Comparison of ENCODE assay signal across 6 cellular contexts in genomic region chr19:38375748-38376147, GRCh38. TPM values are rescaled to one million over a fixed set of nuclear protein-coding genes. Genes with fewer than 3 reads are reported as not detected.
A peak's percentile ranks its signal among the peaks of the same experiment; 100 is the strongest.
DNase-seq lines count a peak whose midpoint lies in the region; ATAC-seq, FAIRE-seq and TF ChIP-seq lines count a peak whose summit lies in the region.

No MANE protein-coding gene starts in this region.

- no peak for TF ChIP-seq EP300 in A549 (IDR thresholded peaks at IDR 0.05)

- TF ChIP-seq RAD21 in A549 (conservative IDR thresholded peaks at IDR 0.05 in 1 of 2, IDR thresholded peaks at IDR 0.05 in 1 of 2), result no peak

- H3K9me2 ChIP-seq in hepatocyte (replicated peaks; ENCODE audit: insufficient read depth), result no peaks in the 10 kb centered on the region

- peaks cover 28% of the 10 kb centered on the region for H4K20me1 ChIP-seq in hepatocyte (ENCODE audit: insufficient read depth, poor library complexity, severe bottlenecking)

- peak overlapping the region; percentile 88 to 91 for H3K27ac ChIP-seq in A549
- peak overlapping the region; percentile 94 for H3K27ac ChIP-seq in hepatocyte

- TF ChIP-seq CTCF in A549 (IDR thresholded peaks at IDR 0.05) (no peak), hepatocyte (IDR thresholded peaks at IDR 0.05; ENCODE audit: poor library complexity) (no peak)

- CTCF ChIA-PET in A549 (lab: Yijun Ruan, JAX), result interaction anchor here (0.9 to 7.3 kb wide), 11 partner anchors 9 to 242 kb away, joined by 3 to 67 read pairs (median 10); partner anchors contain the start of genes CATSPERG, FAM98C and PPP1R14A

- H3K9me3 ChIP-seq in A549, result no peaks in the 10 kb centered on the region
- no peaks in the 10 kb centered on the region for H3K9me3 ChIP-seq in hepatocyte (ENCODE audit: low read depth)

- FAIRE-seq in A549 (lab: Jason Lieb, UNC), result no peak

- no peak for TF ChIP-seq POLR2A in A549 (IDR thresholded peaks at IDR 0.05; ENCODE audit: low read length)

- H3K4me2 ChIP-seq in A549 (peak overlapping the region; percentile 99), hepatocyte (peak overlapping the region; percentile 94)

- ATAC-seq in A549 (no peak), GM21423 (IDR thresholded peaks at IDR 0.05; ENCODE audit: unreplicated experiment) (no peak), GM21367 (IDR thresholded peaks at IDR 0.05; ENCODE audit: unreplicated experiment) (no peak)

- POLR2A ChIA-PET in A549 (lab: Yijun Ruan, JAX), result interaction anchor here (0.7 to 3.5 kb wide), 4 partner anchors 9 to 120 kb away, joined by 3 to 89 read pairs (median 5); partner anchors contain the start of genes GGN, PPP1R14A and SPRED3

- H3K79me2 ChIP-seq in hepatocyte, result peaks cover 44% of the 10 kb centered on the region

- 94% methylated on average over 5 of the region's 5 CpGs for WGBS in A549 (ENCODE audit: missing lambda C conversion rate)
- WGBS in hepatocyte (ENCODE audit: low lambda C conversion rate, missing lambda C conversion rate), result 79% methylated on average over 5 of the region's 5 CpGs

- no peaks in the 10 kb centered on the region for H3K27me3 ChIP-seq in hepatocyte

- H3K4me3 ChIP-seq in A549 (peak overlapping the region; percentile 78), hepatocyte (peak overlapping the region; percentile 65)

- no peak overlapping the region for H2AFZ ChIP-seq in hepatocyte

- H3K4me1 ChIP-seq in A549 (peaks cover 17% of the 10 kb centered on the region), hepatocyte (ENCODE audit: insufficient read depth) (peaks cover 10% of the 10 kb centered on the region)

- no peaks in the 10 kb centered on the region for H3K36me3 ChIP-seq in hepatocyte (replicated peaks; ENCODE audit: insufficient read depth, low read depth)

- DNase-seq in A549 (ENCODE audit: low read depth in 1 of 2, low spot score in 1 of 2) (no peak), RKO (ENCODE audit: low spot score) (peak; percentile 72), hepatocyte (ENCODE audit: low spot score) (no peak), iPS-NIHi7 (ENCODE audit: extremely low spot score) (no peak)

TF ChIP-seq in A549, 52 proteins besides CTCF, POLR2A, EP300 and RAD21:
- no peak for TF ChIP-seq ZSCAN20 (CRISPR knock-in tag; IDR thresholded peaks at IDR 0.05)
- TF ChIP-seq KDM1A (IDR thresholded peaks at IDR 0.05; ENCODE audit: low read depth), result no peak
- TF ChIP-seq HOXA7 (CRISPR knock-in tag; IDR thresholded peaks at IDR 0.05), result no peak
- no peak for TF ChIP-seq CHD4 (IDR thresholded peaks at IDR 0.05; ENCODE audit: borderline replicate concordance)
- no peak for TF ChIP-seq RCOR1 (IDR thresholded peaks at IDR 0.05; ENCODE audit: low read depth, low read length)
- TF ChIP-seq FOXS1 (CRISPR knock-in tag; IDR thresholded peaks at IDR 0.05), result no peak
- TF ChIP-seq ZNF302 (CRISPR knock-in tag; IDR thresholded peaks at IDR 0.05), result no peak
- no peak for TF ChIP-seq BCL3 (IDR thresholded peaks at IDR 0.05)
- no peak for TF ChIP-seq POLR2AphosphoS2 (conservative IDR thresholded peaks at IDR 0.05; ENCODE audit: low read length)
- TF ChIP-seq CBX2 (IDR thresholded peaks at IDR 0.05; ENCODE audit: borderline replicate concordance, low read depth), result no peak
- TF ChIP-seq FOSB (CRISPR knock-in tag; IDR thresholded peaks at IDR 0.05), result no peak
- TF ChIP-seq CBX8 (IDR thresholded peaks at IDR 0.05), result no peak

RNA-seq across cellular contexts. Expression of gene PSMD8, which starts 1.4 kb away (rescaled TPM):
- polyA plus RNA-seq in A549 (2011; rRNA removed) (437 and 469 TPM in 2 replicates), A549 (2017; fragmentation: RNase III; extraction: RNeasy Plus Mini Kit Qiagen cat#74134 plus additional on column Dnase treatment) (456 to 462 TPM (median 458 TPM) in 3 replicates), hepatocyte (278 and 312 TPM in 2 replicates)
- 941 and 1,147 TPM in 2 replicates for polyA plus RNA-seq in A549 (2012; cell fraction: cytosol; rRNA removed)
- polyA plus RNA-seq in A549 (2012; cell fraction: nucleus; rRNA removed), result 541 and 764 TPM in 2 replicates
- 402 and 496 TPM in 2 replicates for polyA minus RNA-seq in A549 (2011; rRNA and poly(A)+ RNA removed)
- total RNA-seq in hepatocyte, result 250 and 263 TPM in 2 replicates

RNA-seq across cellular contexts. Expression of gene GGN, which starts 12.1 kb away (rescaled TPM):
- not detected in 2 replicates for polyA plus RNA-seq in A549 (2011; rRNA removed)
- polyA plus RNA-seq in A549 (2012; cell fraction: cytosol; rRNA removed), result 0.08 and 0.22 TPM in 2 replicates
- 0.11 and 0.23 TPM in 2 replicates for polyA plus RNA-seq in A549 (2012; cell fraction: nucleus; rRNA removed)
- polyA plus RNA-seq in A549 (2017; fragmentation: RNase III; extraction: RNeasy Plus Mini Kit Qiagen cat#74134 plus additional on column Dnase treatment), result 0.33 to 0.66 TPM (median 0.46 TPM) in 3 replicates
- polyA minus RNA-seq in A549 (2011; rRNA and poly(A)+ RNA removed), result not detected in 2 replicates
- total RNA-seq in hepatocyte, result 0.12 and 0.60 TPM in 2 replicates
- 1.1 and 1.6 TPM in 2 replicates for polyA plus RNA-seq in hepatocyte

RNA-seq across cellular contexts. Expression of gene SPRED3, which starts 12.7 kb away (rescaled TPM):
- polyA plus RNA-seq in A549 (2011; rRNA removed) (3.0 and 3.5 TPM in 2 replicates), A549 (2017; fragmentation: RNase III; extraction: RNeasy Plus Mini Kit Qiagen cat#74134 plus additional on column Dnase treatment) (2.6 to 3.6 TPM (median 2.8 TPM) in 3 replicates), hepatocyte (2.3 and 3.9 TPM in 2 replicates)
- polyA plus RNA-seq in A549 (2012; cell fraction: cytosol; rRNA removed), result 2.3 and 2.6 TPM in 2 replicates
- 11.1 and 12.9 TPM in 2 replicates for polyA plus RNA-seq in A549 (2012; cell fraction: nucleus; rRNA removed)
- 4.0 and 8.1 TPM in 2 replicates for polyA minus RNA-seq in A549 (2011; rRNA and poly(A)+ RNA removed)
- 0.68 and 4.0 TPM in 2 replicates for total RNA-seq in hepatocyte

RNA-seq across cellular contexts. Expression of gene FAM98C, which starts 27.1 kb away (rescaled TPM):
- polyA plus RNA-seq in A549 (2011; rRNA removed) (12.8 and 13.8 TPM in 2 replicates), A549 (2017; fragmentation: RNase III; extraction: RNeasy Plus Mini Kit Qiagen cat#74134 plus additional on column Dnase treatment) (19.5 to 20.4 TPM (median 20.1 TPM) in 3 replicates), hepatocyte (20.2 and 27.7 TPM in 2 replicates)
- polyA plus RNA-seq in A549 (2012; cell fraction: cytosol; rRNA removed), result 36.5 and 42.2 TPM in 2 replicates
- 70.9 and 89.2 TPM in 2 replicates for polyA plus RNA-seq in A549 (2012; cell fraction: nucleus; rRNA removed)
- polyA minus RNA-seq in A549 (2011; rRNA and poly(A)+ RNA removed), result 7.9 and 13.8 TPM in 2 replicates
- total RNA-seq in hepatocyte, result 9.9 and 17.3 TPM in 2 replicates

RNA-seq across cellular contexts. Expression of gene CATSPERG, which starts 40.1 kb away (rescaled TPM):
- polyA plus RNA-seq in A549 (2011; rRNA removed) (1.4 and 1.7 TPM in 2 replicates), A549 (2017; fragmentation: RNase III; extraction: RNeasy Plus Mini Kit Qiagen cat#74134 plus additional on column Dnase treatment) (0.62 to 1.4 TPM (median 0.80 TPM) in 3 replicates), hepatocyte (26.1 and 38.0 TPM in 2 replicates)
- 0.89 and 0.96 TPM in 2 replicates for polyA plus RNA-seq in A549 (2012; cell fraction: cytosol; rRNA removed)
- polyA plus RNA-seq in A549 (2012; cell fraction: nucleus; rRNA removed), result 3.0 and 4.6 TPM in 2 replicates
- polyA minus RNA-seq in A549 (2011; rRNA and poly(A)+ RNA removed), result 3.0 and 3.4 TPM in 2 replicates
- 14.5 and 19.1 TPM in 2 replicates for total RNA-seq in hepatocyte
